Comparison of ENCODE assay signal across 31 cellular contexts in the genomic region with DNA sequence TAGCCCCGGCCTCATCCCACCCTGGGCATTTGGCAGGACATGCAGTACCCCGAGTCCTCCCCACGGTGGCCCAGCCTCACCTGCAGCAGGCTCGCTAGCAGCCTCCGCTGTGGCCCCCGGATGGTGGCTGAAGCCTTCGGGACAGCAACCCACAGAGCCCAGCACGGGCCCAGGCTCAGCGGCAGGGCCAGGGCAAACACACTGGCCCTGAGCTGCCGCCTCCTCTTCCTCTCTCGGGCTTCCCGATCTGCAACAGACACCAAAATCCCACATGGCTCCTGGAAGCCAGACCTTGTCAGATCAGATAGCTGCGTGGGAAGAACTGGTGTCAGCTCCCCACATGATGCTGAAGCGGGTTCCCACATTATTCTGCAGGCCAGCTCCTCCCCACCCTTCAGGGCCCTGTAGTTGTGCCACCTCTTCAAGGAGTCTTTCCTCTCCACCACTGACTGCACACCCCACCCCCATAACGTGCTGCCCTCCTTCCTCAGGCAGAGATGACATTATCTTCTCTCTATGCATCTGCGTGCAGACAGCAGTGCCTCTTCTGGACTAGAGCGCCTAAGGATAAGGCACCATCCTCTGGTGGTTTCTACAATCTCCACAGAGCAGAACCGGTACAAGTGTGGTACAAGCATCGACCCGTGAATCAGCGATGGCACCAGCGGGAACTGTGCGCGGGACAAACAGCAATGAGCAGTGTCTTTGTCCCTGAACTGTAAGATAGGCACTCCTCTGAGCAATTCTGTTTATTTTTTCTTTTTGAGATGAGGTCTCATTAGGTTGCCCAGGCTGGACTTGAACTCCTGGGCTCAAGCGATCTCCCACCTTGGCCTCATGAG. TPM values are rescaled to one million over a fixed set of nuclear protein-coding genes. Genes with fewer than 3 reads are reported as not detected.
DNase-seq lines count a peak whose midpoint lies in the region; ATAC-seq, FAIRE-seq and TF ChIP-seq lines count a peak whose summit lies in the region.
"Had no signal": no experiment of that assay in that cellular context is flagged by ENCODE, and none has a peak within 500 bp of the region (broad histone marks: within the 10 kb centered on the region; RNA-seq: fewer than 3 reads in every experiment).

No MANE protein-coding gene starts in this region.

- H3K4me1 Mint-ChIP-seq in endodermal cell: no peaks in the 10 kb centered on the region
- H3K4me1 Mint-ChIP-seq in natural killer cell: no peaks in the 10 kb centered on the region
- H3K4me1 Mint-ChIP-seq: activated B cell treated with CpG ODN at 0.5 μM for 24 hours; activated naive CD8-positive, alpha-beta T cell treated with anti-CD3 and anti-CD28 coated beads, Interleukin-2, amount 10 ng/mL, durations not matched to agents 7 days and 5 days; CD4-positive, CD25-positive, alpha-beta regulatory T cell; immature natural killer cell; memory B cell; stimulated activated effector memory CD8-positive, alpha-beta T cell treated with anti-CD3 and anti-CD28 coated beads, Interleukin-12 subunit alpha, Interleukin-12 subunit beta, amount 100 ng/mL, for 72 hours had no signal

- CTCF ChIA-PET in HEK293 (lab: Yijun Ruan, JAX): no interaction called here

- TF ChIP-seq CTCF in HEK293 (tag by site-specific recombination; IDR thresholded peaks at IDR 0.05) (no peak), endodermal cell (conservative IDR thresholded peaks at IDR 0.05) (peak; percentile 44), osteoblast (IDR thresholded peaks at IDR 0.05; ENCODE audit: extremely low read depth, low read depth, low read length) (no peak), omental fat pad (IDR thresholded peaks at IDR 0.05) (no peak), natural killer cell (IDR thresholded peaks at IDR 0.05) (no peak), pancreas (IDR thresholded peaks at IDR 0.05) (no peak)

- no peak overlapping the region for H2AFZ ChIP-seq in osteoblast (ENCODE audit: low read length)
- H2AFZ ChIP-seq: GM23248 had no signal

- WGBS in endodermal cell (ENCODE audit: insufficient coverage in 1 of 2, insufficient read length in 1 of 2), 2 experiments: 88 to 93% methylated on average over 17 to 25 of the region's 25 CpGs
- whole genome bisulfite sequencing in pancreas, 2 donors: 84 to 91% methylated on average over 25 of the region's 25 CpGs

- intact Hi-C loops in natural killer cell (cut with micrococcal nuclease): no loop called here
- intact Hi-C loops in pancreas (cut with DNase I): no loop called here

- peaks cover 4% of the 10 kb centered on the region for H3K79me2 ChIP-seq in osteoblast (ENCODE audit: insufficient read depth, low read length)

- in situ Hi-C loops in HAP-1 (cut with MboI; ENCODE audit: low sequenced_read_pairs): no loop called here

- peaks cover 2% of the 10 kb centered on the region; the same call in 1 of the 2 replicates for H3K4me1 ChIP-seq in HEK293 (ENCODE audit: control insufficient read depth, insufficient read depth, low read length)
- H3K4me1 ChIP-seq in endodermal cell (ENCODE audit: control insufficient read depth, insufficient read depth, low read length): no peaks in the 10 kb centered on the region
- no peaks in the 10 kb centered on the region for H3K4me1 ChIP-seq in osteoblast (ENCODE audit: insufficient read depth, low read length)
- H3K4me1 ChIP-seq in pancreas: no peaks in the 10 kb centered on the region
- no peaks in the 10 kb centered on the region for H3K4me1 ChIP-seq in HAP-1

- H3K27me3 ChIP-seq in endodermal cell (ENCODE audit: control insufficient read depth, insufficient read depth, low read length, poor library complexity, severe bottlenecking): no peaks in the 10 kb centered on the region
- no peaks in the 10 kb centered on the region for H3K27me3 ChIP-seq in osteoblast (ENCODE audit: insufficient read depth, low read length)
- H3K27me3 ChIP-seq in pancreas: no peaks in the 10 kb centered on the region
- no peaks in the 10 kb centered on the region for H3K27me3 ChIP-seq in HAP-1 (ENCODE audit: low read depth)
- H3K27me3 ChIP-seq: SJCRH30, upper lobe of left lung had no signal

- peaks cover 6% of the 10 kb centered on the region for H3K9me3 Mint-ChIP-seq in endodermal cell
- no peaks in the 10 kb centered on the region for H3K9me3 Mint-ChIP-seq in natural killer cell
- H3K9me3 Mint-ChIP-seq: activated B cell treated with CpG ODN at 0.5 μM for 24 hours; activated naive CD8-positive, alpha-beta T cell treated with anti-CD3 and anti-CD28 coated beads, Interleukin-2, amount 10 ng/mL, durations not matched to agents 7 days and 5 days; CD4-positive, CD25-positive, alpha-beta regulatory T cell; immature natural killer cell; memory B cell; stimulated activated effector memory CD8-positive, alpha-beta T cell treated with anti-CD3 and anti-CD28 coated beads, Interleukin-12 subunit alpha, Interleukin-12 subunit beta, amount 100 ng/mL, for 72 hours had no signal

- H3K4me3 Mint-ChIP-seq in endodermal cell (no peak overlapping the region), natural killer cell (no peak overlapping the region)
- H3K4me3 Mint-ChIP-seq: activated B cell treated with CpG ODN at 0.5 μM for 24 hours; activated naive CD8-positive, alpha-beta T cell treated with anti-CD3 and anti-CD28 coated beads, Interleukin-2, amount 10 ng/mL, durations not matched to agents 7 days and 5 days; CD4-positive, CD25-positive, alpha-beta regulatory T cell; immature natural killer cell; memory B cell; stimulated activated effector memory CD8-positive, alpha-beta T cell treated with anti-CD3 and anti-CD28 coated beads, Interleukin-12 subunit alpha, Interleukin-12 subunit beta, amount 100 ng/mL, for 72 hours had no signal

- H3K36me3 ChIP-seq in HEK293 (ENCODE audit: control insufficient read depth in 2 of 2, insufficient read depth in 1 of 2, low read length in 2 of 2) (peaks cover 0 to 23% of the 10 kb centered on the region in 2 experiments; a peak in 2 of 3 replicates), endodermal cell (ENCODE audit: control insufficient read depth, insufficient read depth, low read length) (peaks cover 28% of the 10 kb centered on the region), osteoblast (ENCODE audit: insufficient read depth, low read length) (peaks cover 63% of the 10 kb centered on the region), pancreas (no peaks in the 10 kb centered on the region), HAP-1 (replicated peaks) (peaks cover 9% of the 10 kb centered on the region)

- H3K27ac Mint-ChIP-seq in endodermal cell: no peak overlapping the region
- no peak overlapping the region for H3K27ac Mint-ChIP-seq in natural killer cell
- H3K27ac Mint-ChIP-seq: activated B cell treated with CpG ODN at 0.5 μM for 24 hours; activated naive CD8-positive, alpha-beta T cell treated with anti-CD3 and anti-CD28 coated beads, Interleukin-2, amount 10 ng/mL, durations not matched to agents 7 days and 5 days; CD4-positive, CD25-positive, alpha-beta regulatory T cell; immature natural killer cell; memory B cell; stimulated activated effector memory CD8-positive, alpha-beta T cell treated with anti-CD3 and anti-CD28 coated beads, Interleukin-12 subunit alpha, Interleukin-12 subunit beta, amount 100 ng/mL, for 72 hours had no signal

- H3K9me3 ChIP-seq in HEK293 (ENCODE audit: control insufficient read depth, insufficient read depth, low read depth, low read length): no peaks in the 10 kb centered on the region
- H3K9me3 ChIP-seq in endodermal cell (ENCODE audit: control insufficient read depth, low read length): peaks cover 6% of the 10 kb centered on the region
- H3K9me3 ChIP-seq in osteoblast (ENCODE audit: low read depth, low read length): no peaks in the 10 kb centered on the region
- no peaks in the 10 kb centered on the region for H3K9me3 ChIP-seq in pancreas
- no peaks in the 10 kb centered on the region for H3K9me3 ChIP-seq in HAP-1
- H3K9me3 ChIP-seq: SJCRH30, upper lobe of left lung had no signal

- H3K27me3 Mint-ChIP-seq in endodermal cell (ENCODE audit: insufficient read depth) (no peaks in the 10 kb centered on the region), natural killer cell (ENCODE audit: low read depth in 2 of 2) (no peaks in the 10 kb centered on the region)
- H3K27me3 Mint-ChIP-seq: activated B cell treated with CpG ODN at 0.5 μM for 24 hours; activated naive CD8-positive, alpha-beta T cell treated with anti-CD3 and anti-CD28 coated beads, Interleukin-2, amount 10 ng/mL, durations not matched to agents 7 days and 5 days; CD4-positive, CD25-positive, alpha-beta regulatory T cell; memory B cell had no signal

- no peak overlapping the region for H3K4me3 ChIP-seq in HEK293 (ENCODE audit: low read depth, low read length)
- H3K4me3 ChIP-seq in endodermal cell (ENCODE audit: low read length): no peak overlapping the region
- H3K4me3 ChIP-seq in osteoblast (ENCODE audit: insufficient read depth, low read length): no peak overlapping the region
- no peak overlapping the region for H3K4me3 ChIP-seq in pancreas
- no peak overlapping the region for H3K4me3 ChIP-seq in HAP-1
- H3K4me3 ChIP-seq: coronary artery, GM23248, SJCRH30, upper lobe of left lung had no signal

- H3K9ac ChIP-seq in endodermal cell (ENCODE audit: extremely low read depth, low read length, poor library complexity, severe bottlenecking): no peak overlapping the region
- H3K9ac ChIP-seq: GM23248 had no signal

- no peak for ATAC-seq in omental fat pad (ENCODE audit: low FRiP score)
- no peak for ATAC-seq in natural killer cell
- no peak for ATAC-seq in pancreas
- ATAC-seq: left lobe of liver; stimulated activated effector memory CD8-positive, alpha-beta T cell treated with anti-CD3 and anti-CD28 coated beads, Interleukin-12 subunit alpha, Interleukin-12 subunit beta, amount 100 ng/mL, for 72 hours had no signal

- H3K27ac ChIP-seq in HEK293 (ENCODE audit: extremely low read depth, low read depth, low read length) (no peak overlapping the region), endodermal cell (ENCODE audit: low read depth, low read length) (no peak overlapping the region), osteoblast (ENCODE audit: low read depth, low read length) (no peak overlapping the region), pancreas (no peak overlapping the region)
- H3K27ac ChIP-seq: coronary artery, GM23248, SJCRH30, upper lobe of left lung had no signal

- peaks cover 5% of the 10 kb centered on the region for H4K20me1 ChIP-seq in osteoblast (ENCODE audit: insufficient read depth, low read length)

- H3K36me3 Mint-ChIP-seq in endodermal cell (ENCODE audit: low read depth) (peaks cover 41% of the 10 kb centered on the region), natural killer cell (no peaks in the 10 kb centered on the region)
- H3K36me3 Mint-ChIP-seq: CD4-positive, CD25-positive, alpha-beta regulatory T cell; memory B cell had no signal

- DNase-seq in CD1c-positive myeloid dendritic cell (ENCODE audit: extremely low spot score): peak; percentile 11
- DNase-seq in endodermal cell: peak; percentile 72
- peak; percentile 47 for DNase-seq in osteoblast (ENCODE audit: insufficient read length, low spot score, missing footprints)
- DNase-seq in omental fat pad (ENCODE audit: low spot score): no peak
- no peak for DNase-seq in natural killer cell
- no peak for DNase-seq in pancreas
- no peak for DNase-seq in HAP-1 (ENCODE audit: low spot score in 2 of 2)
- DNase-seq: activated B cell treated with CpG ODN at 0.5 μM for 24 hours; activated CD4-positive, alpha-beta T cell treated with anti-CD3 and anti-CD28 coated beads, Interleukin-2, amount 50 U/mL, for 1 hour; activated gamma-delta T cell; activated naive CD8-positive, alpha-beta T cell treated with anti-CD3 and anti-CD28 coated beads, Interleukin-2, amount 10 ng/mL, durations not matched to agents 7 days and 5 days; activated T-cell treated with anti-CD3 and anti-CD28 coated beads, Interleukin-2, amount 50 U/mL, for 1 hour; Calu3; CD4-positive, CD25-positive, alpha-beta regulatory T cell; DMS79 treated with DMSO at 0.1 percent for 48 hours; effector CD8-positive, alpha-beta T cell; GM23248; hypothalamus; immature natural killer cell; IMR-90; NCI-H1048; NCI-H446; NCI-H82; SJCRH30; T1000 had no signal

- POLR2A ChIA-PET in HEK293 (lab: Yijun Ruan, JAX): no interaction called here

- FAIRE-seq in pancreas (lab: Jason Lieb, UNC): no peak

- no peak overlapping the region for H3K4me2 ChIP-seq in osteoblast (ENCODE audit: insufficient read depth, low read length)

RNA-seq across cellular contexts. Expression of gene TMEM44, which starts 9.5 kb away (rescaled TPM):
- 10 to 100 TPM; 31.0 to 34.4 TPM for total RNA-seq in endodermal cell
- polyA plus RNA-seq in endodermal cell (2013, experiment 1 of 2): 18.4 TPM
- 22.1 TPM for polyA plus RNA-seq in endodermal cell (2013, experiment 2 of 2)
- 18.8 and 20.3 TPM in 2 replicates for total RNA-seq in osteoblast
- 10 to 100 TPM in 1 of 4 donors, 1 to 10 TPM in 3; 3.3 to 26.8 (median 7.5) TPM for total RNA-seq in omental fat pad
- total RNA-seq in natural killer cell: 1 to 10 TPM; 2.1 to 3.0 (median 2.8) TPM
- total RNA-seq in pancreas: 10 to 100 TPM in 1 of 6 donors, 1 to 10 TPM in 5; 1.7 to 11.4 (median 2.8) TPM
- polyA plus RNA-seq in pancreas: 10 to 100 TPM in 1 of 2 donors, 1 to 10 TPM in 1; 7.4 to 17.8 TPM

RNA-seq across cellular contexts. Expression of gene LSG1, which starts 48.3 kb away (rescaled TPM):
- total RNA-seq in endodermal cell: 10 to 100 TPM; 38.3 to 44.7 TPM
- 31.6 TPM for polyA plus RNA-seq in endodermal cell (2013, experiment 1 of 2)
- 30.8 TPM for polyA plus RNA-seq in endodermal cell (2013, experiment 2 of 2)
- 40.9 and 41.5 TPM in 2 replicates for total RNA-seq in osteoblast
- 10 to 100 TPM; 34.4 to 82.5 (median 35.2) TPM for total RNA-seq in omental fat pad
- 10 to 100 TPM; 56.4 to 67.6 (median 64.9) TPM for total RNA-seq in natural killer cell
- 10 to 100 TPM; 11.3 to 14.6 (median 13.8) TPM for total RNA-seq in pancreas
- 10 to 100 TPM; 11.5 to 47.1 TPM for polyA plus RNA-seq in pancreas

Comparison
In these comparisons a context has a peak if more than half of its experiments do, and no peak if none do; other contexts are left out.
1. DNase-seq: peak in CD1c-positive myeloid dendritic cell (single experiment), endodermal cell (single experiment) and osteoblast (single experiment); none in omental fat pad (single experiment), natural killer cell (single experiment), pancreas (0 of 6) and HAP-1 (0 of 2).